In genomic region chr2:42191285-42192009, GRCh38 we compare ENCODE assay signal across 1 cellular context.
TF ChIP-seq lines count a peak whose summit lies in the region.

No MANE protein-coding gene starts in this region.

TF ChIP-seq in HepG2, 621 proteins besides CTCF, POLR2A, EP300 and RAD21 (continued from another document and continues in another):
- TF ChIP-seq, protein P1, sequence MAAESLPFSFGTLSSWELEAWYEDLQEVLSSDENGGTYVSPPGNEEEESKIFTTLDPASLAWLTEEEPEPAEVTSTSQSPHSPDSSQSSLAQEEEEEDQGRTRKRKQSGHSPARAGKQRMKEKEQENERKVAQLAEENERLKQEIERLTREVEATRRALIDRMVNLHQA (CRISPR knock-in tag; IDR thresholded peaks at IDR 0.05), result no peak
- TF ChIP-seq TAF1 (CRISPR knock-in tag; IDR thresholded peaks at IDR 0.05), result peak; percentile 39; the same call in 1 of the 2 replicates
- peak; percentile 33; the same call in 1 of the 2 replicates for TF ChIP-seq FOXK2 (IDR thresholded peaks at IDR 0.05)
- 0 out of 2 replicates have a peak, but pooled peaks have one; percentile 47 for TF ChIP-seq ZNF564 (CRISPR knock-in tag; IDR thresholded peaks at IDR 0.05)
- no peak; the same call in 1 of the 2 replicates for TF ChIP-seq POLR2AphosphoS5 (IDR thresholded peaks at IDR 0.05; ENCODE audit: low read depth, low read length)
- TF ChIP-seq ISX (CRISPR knock-in tag; conservative IDR thresholded peaks at IDR 0.05), result no peak
- TF ChIP-seq ZKSCAN8 (CRISPR knock-in tag; IDR thresholded peaks at IDR 0.05; ENCODE audit: borderline replicate concordance), result peak; percentile 95
- peak; percentile 82 for TF ChIP-seq POGZ (CRISPR knock-in tag; IDR thresholded peaks at IDR 0.05)
- TF ChIP-seq ZNF724P (CRISPR knock-in tag; IDR thresholded peaks at IDR 0.05; ENCODE audit: borderline replicate concordance), result no peak
- no peak for TF ChIP-seq GLI4 (CRISPR knock-in tag; IDR thresholded peaks at IDR 0.05; ENCODE audit: borderline replicate concordance)
- TF ChIP-seq ZNF646 (CRISPR knock-in tag; IDR thresholded peaks at IDR 0.05), result no peak
- no peak for TF ChIP-seq FOXA1 (IDR thresholded peaks at IDR 0.05)
- TF ChIP-seq FOXA1 (CRISPR knock-in tag; IDR thresholded peaks at IDR 0.05), result peak; percentile 72
- TF ChIP-seq ZBTB3 (CRISPR knock-in tag; IDR thresholded peaks at IDR 0.05; ENCODE audit: borderline replicate concordance, low read depth), result no peak
- TF ChIP-seq, protein P2, sequence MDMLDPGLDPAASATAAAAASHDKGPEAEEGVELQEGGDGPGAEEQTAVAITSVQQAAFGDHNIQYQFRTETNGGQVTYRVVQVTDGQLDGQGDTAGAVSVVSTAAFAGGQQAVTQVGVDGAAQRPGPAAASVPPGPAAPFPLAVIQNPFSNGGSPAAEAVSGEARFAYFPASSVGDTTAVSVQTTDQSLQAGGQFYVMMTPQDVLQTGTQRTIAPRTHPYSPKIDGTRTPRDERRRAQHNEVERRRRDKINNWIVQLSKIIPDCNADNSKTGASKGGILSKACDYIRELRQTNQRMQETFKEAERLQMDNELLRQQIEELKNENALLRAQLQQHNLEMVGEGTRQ (IDR thresholded peaks at IDR 0.05; ENCODE audit: low read depth, low read length), result no peak
- TF ChIP-seq, protein P2 (CRISPR knock-in tag; IDR thresholded peaks at IDR 0.05; ENCODE audit: borderline replicate concordance), result no peak
- TF ChIP-seq, protein P3, sequence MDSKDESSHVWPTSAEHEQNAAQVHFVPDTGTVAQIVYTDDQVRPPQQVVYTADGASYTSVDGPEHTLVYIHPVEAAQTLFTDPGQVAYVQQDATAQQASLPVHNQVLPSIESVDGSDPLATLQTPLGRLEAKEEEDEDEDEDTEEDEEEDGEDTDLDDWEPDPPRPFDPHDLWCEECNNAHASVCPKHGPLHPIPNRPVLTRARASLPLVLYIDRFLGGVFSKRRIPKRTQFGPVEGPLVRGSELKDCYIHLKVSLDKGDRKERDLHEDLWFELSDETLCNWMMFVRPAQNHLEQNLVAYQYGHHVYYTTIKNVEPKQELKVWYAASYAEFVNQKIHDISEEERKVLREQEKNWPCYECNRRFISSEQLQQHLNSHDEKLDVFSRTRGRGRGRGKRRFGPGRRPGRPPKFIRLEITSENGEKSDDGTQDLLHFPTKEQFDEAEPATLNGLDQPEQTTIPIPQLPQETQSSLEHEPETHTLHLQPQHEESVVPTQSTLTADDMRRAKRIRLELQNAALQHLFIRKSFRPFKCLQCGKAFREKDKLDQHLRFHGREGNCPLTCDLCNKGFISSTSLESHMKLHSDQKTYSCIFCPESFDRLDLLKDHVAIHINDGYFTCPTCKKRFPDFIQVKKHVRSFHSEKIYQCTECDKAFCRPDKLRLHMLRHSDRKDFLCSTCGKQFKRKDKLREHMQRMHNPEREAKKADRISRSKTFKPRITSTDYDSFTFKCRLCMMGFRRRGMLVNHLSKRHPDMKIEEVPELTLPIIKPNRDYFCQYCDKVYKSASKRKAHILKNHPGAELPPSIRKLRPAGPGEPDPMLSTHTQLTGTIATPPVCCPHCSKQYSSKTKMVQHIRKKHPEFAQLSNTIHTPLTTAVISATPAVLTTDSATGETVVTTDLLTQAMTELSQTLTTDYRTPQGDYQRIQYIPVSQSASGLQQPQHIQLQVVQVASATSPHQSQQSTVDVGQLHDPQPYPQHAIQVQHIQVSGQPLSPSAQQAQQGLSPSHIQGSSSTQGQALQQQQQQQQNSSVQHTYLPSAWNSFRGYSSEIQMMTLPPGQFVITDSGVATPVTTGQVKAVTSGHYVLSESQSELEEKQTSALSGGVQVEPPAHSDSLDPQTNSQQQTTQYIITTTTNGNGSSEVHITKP (CRISPR knock-in tag; IDR thresholded peaks at IDR 0.05; ENCODE audit: low read depth), result no peak
- no peak for TF ChIP-seq ZNF138 (CRISPR knock-in tag; IDR thresholded peaks at IDR 0.05; ENCODE audit: low read depth)
- peak; percentile 60; the same call in 1 of the 2 replicates for TF ChIP-seq PPARG (CRISPR knock-in tag; conservative IDR thresholded peaks at IDR 0.05)
- no peak; the same call in 1 of the 2 replicates for TF ChIP-seq ESRRA (CRISPR knock-in tag; IDR thresholded peaks at IDR 0.05; ENCODE audit: low read depth)
- TF ChIP-seq SCMH1 (CRISPR knock-in tag; IDR thresholded peaks at IDR 0.05; ENCODE audit: borderline replicate concordance), result no peak
- TF ChIP-seq NKX3-1 (CRISPR knock-in tag; IDR thresholded peaks at IDR 0.05), result no peak
- 0 out of 2 replicates have a peak, but pooled peaks have one; percentile 60 for TF ChIP-seq MIER2 (CRISPR knock-in tag; IDR thresholded peaks at IDR 0.05)
- no peak for TF ChIP-seq HNRNPH1 (optimal IDR thresholded peaks at IDR 0.05; ENCODE audit: low read depth, low read length)
- TF ChIP-seq FUBP1 (CRISPR knock-in tag; IDR thresholded peaks at IDR 0.05; ENCODE audit: borderline replicate concordance), result peak; percentile 50; the same call in 1 of the 2 replicates
- no peak for TF ChIP-seq EED (CRISPR knock-in tag; IDR thresholded peaks at IDR 0.05)
- no peak for TF ChIP-seq ZNF572 (CRISPR knock-in tag; IDR thresholded peaks at IDR 0.05)
- no peak for TF ChIP-seq ZNF350 (CRISPR knock-in tag; IDR thresholded peaks at IDR 0.05; ENCODE audit: borderline replicate concordance, low read depth)
- TF ChIP-seq ZNF597 (CRISPR knock-in tag; IDR thresholded peaks at IDR 0.05), result no peak
- TF ChIP-seq, protein P4, sequence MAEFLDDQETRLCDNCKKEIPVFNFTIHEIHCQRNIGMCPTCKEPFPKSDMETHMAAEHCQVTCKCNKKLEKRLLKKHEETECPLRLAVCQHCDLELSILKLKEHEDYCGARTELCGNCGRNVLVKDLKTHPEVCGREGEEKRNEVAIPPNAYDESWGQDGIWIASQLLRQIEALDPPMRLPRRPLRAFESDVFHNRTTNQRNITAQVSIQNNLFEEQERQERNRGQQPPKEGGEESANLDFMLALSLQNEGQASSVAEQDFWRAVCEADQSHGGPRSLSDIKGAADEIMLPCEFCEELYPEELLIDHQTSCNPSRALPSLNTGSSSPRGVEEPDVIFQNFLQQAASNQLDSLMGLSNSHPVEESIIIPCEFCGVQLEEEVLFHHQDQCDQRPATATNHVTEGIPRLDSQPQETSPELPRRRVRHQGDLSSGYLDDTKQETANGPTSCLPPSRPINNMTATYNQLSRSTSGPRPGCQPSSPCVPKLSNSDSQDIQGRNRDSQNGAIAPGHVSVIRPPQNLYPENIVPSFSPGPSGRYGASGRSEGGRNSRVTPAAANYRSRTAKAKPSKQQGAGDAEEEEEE (CRISPR knock-in tag; IDR thresholded peaks at IDR 0.05; ENCODE audit: borderline replicate concordance), result no peak
- TF ChIP-seq SMARCC2 (IDR thresholded peaks at IDR 0.05), result no peak
- TF ChIP-seq JARID2 (CRISPR knock-in tag; IDR thresholded peaks at IDR 0.05; ENCODE audit: insufficient replicate concordance), result peak; percentile 57
- TF ChIP-seq ZFYVE20 (CRISPR knock-in tag; IDR thresholded peaks at IDR 0.05; ENCODE audit: borderline replicate concordance, low read depth), result no peak
- no peak for TF ChIP-seq THAP8 (CRISPR knock-in tag; IDR thresholded peaks at IDR 0.05; ENCODE audit: borderline replicate concordance)
- no peak for TF ChIP-seq ONECUT2 (CRISPR knock-in tag; IDR thresholded peaks at IDR 0.05)
- no peak for TF ChIP-seq PBX2 (CRISPR knock-in tag; IDR thresholded peaks at IDR 0.05)
- no peak for TF ChIP-seq SP140L (CRISPR knock-in tag; IDR thresholded peaks at IDR 0.05; ENCODE audit: borderline replicate concordance)
- 0 out of 2 replicates have a peak, but pooled peaks have one; percentile 50 for TF ChIP-seq HOXA7 (CRISPR knock-in tag; IDR thresholded peaks at IDR 0.05)
- TF ChIP-seq, protein P5, sequence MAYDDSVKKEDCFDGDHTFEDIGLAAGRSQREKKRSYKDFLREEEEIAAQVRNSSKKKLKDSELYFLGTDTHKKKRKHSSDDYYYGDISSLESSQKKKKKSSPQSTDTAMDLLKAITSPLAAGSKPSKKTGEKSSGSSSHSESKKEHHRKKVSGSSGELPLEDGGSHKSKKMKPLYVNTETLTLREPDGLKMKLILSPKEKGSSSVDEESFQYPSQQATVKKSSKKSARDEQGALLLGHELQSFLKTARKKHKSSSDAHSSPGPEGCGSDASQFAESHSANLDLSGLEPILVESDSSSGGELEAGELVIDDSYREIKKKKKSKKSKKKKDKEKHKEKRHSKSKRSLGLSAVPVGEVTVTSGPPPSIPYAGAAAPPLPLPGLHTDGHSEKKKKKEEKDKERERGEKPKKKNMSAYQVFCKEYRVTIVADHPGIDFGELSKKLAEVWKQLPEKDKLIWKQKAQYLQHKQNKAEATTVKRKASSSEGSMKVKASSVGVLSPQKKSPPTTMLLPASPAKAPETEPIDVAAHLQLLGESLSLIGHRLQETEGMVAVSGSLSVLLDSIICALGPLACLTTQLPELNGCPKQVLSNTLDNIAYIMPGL (CRISPR knock-in tag; IDR thresholded peaks at IDR 0.05; ENCODE audit: borderline replicate concordance in 1 of 2, low read depth in 1 of 2), result peak; percentile 18 to 57; a peak in 3 of 4 replicates
- TF ChIP-seq YEATS2 (CRISPR knock-in tag; IDR thresholded peaks at IDR 0.05; ENCODE audit: borderline replicate concordance), result no peak
